23 cellular contexts compared by ENCODE assay signal in the genomic region with DNA sequence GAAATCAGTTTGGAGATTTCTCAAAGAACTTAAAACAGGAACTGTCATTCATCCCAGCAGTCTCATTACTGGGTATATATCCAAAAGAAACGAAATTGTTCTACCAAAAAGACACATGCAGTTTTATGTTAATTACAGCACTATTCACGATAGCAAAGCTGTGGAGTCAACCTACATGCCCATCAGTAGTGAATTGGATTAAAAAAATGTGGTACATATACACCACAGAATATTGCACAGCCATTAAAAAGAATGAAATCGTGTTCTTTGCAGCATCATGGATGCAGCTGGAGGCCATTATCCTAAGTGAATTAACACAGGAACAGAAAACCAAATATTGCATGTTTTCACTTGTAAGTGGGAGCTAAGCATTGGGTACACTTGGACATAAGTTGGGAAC.
DNase-seq lines count a peak whose midpoint lies in the region; ATAC-seq, FAIRE-seq and TF ChIP-seq lines count a peak whose summit lies in the region.
"Had no signal": no experiment of that assay in that cellular context is flagged by ENCODE, and none has a peak within 500 bp of the region (broad histone marks: within the 10 kb centered on the region; RNA-seq: fewer than 3 reads in every experiment).

No MANE protein-coding gene starts in this region.

- H2AFZ ChIP-seq in SK-N-SH (ENCODE audit: low read depth): no peak overlapping the region
- H2AFZ ChIP-seq in Karpas-422 (ENCODE audit: low read length): no peak overlapping the region
- H2AFZ ChIP-seq in OCI-LY7 (ENCODE audit: low read length): peak overlapping the region; percentile 8; the same call in 1 of the 2 replicates
- H2AFZ ChIP-seq in astrocyte (ENCODE audit: low read depth, low read length): no peak overlapping the region

- H3K9me3 Mint-ChIP-seq in astrocyte (ENCODE audit: unreplicated experiment): no peaks in the 10 kb centered on the region
- H3K9me3 Mint-ChIP-seq: CD8-positive, alpha-beta T cell; HFFc6 had no signal

- FAIRE-seq in astrocyte (lab: Jason Lieb, UNC) (peak; percentile 69), frontal cortex (lab: Jason Lieb, UNC) (no peak)
- FAIRE-seq: A549, GM12878 had no signal

- no peak for TF ChIP-seq EP300 in SK-N-SH (IDR thresholded peaks at IDR 0.05; ENCODE audit: borderline replicate concordance in 1 of 2, low read depth in 1 of 2, low read length in 1 of 2)

- H3F3A ChIP-seq in SK-N-SH (replicated peaks; ENCODE audit: insufficient read depth): peaks cover 3% of the 10 kb centered on the region

- H4K20me1 ChIP-seq in SK-N-SH (ENCODE audit: insufficient read depth) (no peaks in the 10 kb centered on the region), Karpas-422 (ENCODE audit: insufficient read depth, low read depth, low read length) (no peaks in the 10 kb centered on the region), OCI-LY7 (ENCODE audit: insufficient read depth, low read length) (no peaks in the 10 kb centered on the region), astrocyte (ENCODE audit: insufficient read depth, low read length) (peaks cover 11% of the 10 kb centered on the region)
- H4K20me1 ChIP-seq: BLaER1 had no signal

- H3K27ac Mint-ChIP-seq in astrocyte (ENCODE audit: unreplicated experiment): no peak overlapping the region
- H3K27ac Mint-ChIP-seq: CD4-positive, CD25-positive, alpha-beta regulatory T cell; CD8-positive, alpha-beta T cell; HFFc6 had no signal

- no peak overlapping the region for H3K9ac ChIP-seq in SK-N-SH
- H3K9ac ChIP-seq in Karpas-422 (ENCODE audit: low read length): peak overlapping the region; percentile 2; the same call in 1 of the 2 replicates
- H3K9ac ChIP-seq in astrocyte (ENCODE audit: low read length): no peak overlapping the region
- H3K9ac ChIP-seq: BLaER1 had no signal

- TF ChIP-seq RAD21 in SK-N-SH (IDR thresholded peaks at IDR 0.05; ENCODE audit: low read length): no peak

- POLR2A ChIA-PET in SK-N-SH (lab: Yijun Ruan, JAX): no interaction called here
- POLR2A ChIA-PET in OCI-LY7 (lab: Charles Lee): interaction anchor here (0.8 to 6.5 kb wide), 4 partner anchors 10 to 54 kb away, joined by 3 to 89 read pairs (median 4); no protein-coding TSS in a partner anchor

- H3K36me3 Mint-ChIP-seq in astrocyte (ENCODE audit: low read depth, unreplicated experiment): peaks cover 4% of the 10 kb centered on the region
- H3K36me3 Mint-ChIP-seq: CD4-positive, CD25-positive, alpha-beta regulatory T cell; CD8-positive, alpha-beta T cell had no signal

- no peak for DNase-seq in SK-N-SH
- peak; percentile 80 for DNase-seq in Karpas-422
- DNase-seq in OCI-LY7 (ENCODE audit: low spot score): no peak
- no peak for DNase-seq in astrocyte (ENCODE audit: low read depth)
- no peak for DNase-seq in frontal cortex (ENCODE audit: low spot score in 2 of 2)
- no peak for DNase-seq in posterior cingulate gyrus
- DNase-seq: 8988T; Caco-2; CD4-positive, CD25-positive, alpha-beta regulatory T cell; CD8-positive, alpha-beta T cell; DMS153; DND-41; EL; GDM1; GOT3; HFFc6 had no signal

- intact Hi-C loops in OCI-LY7 (cut with micrococcal nuclease; ENCODE audit: unreplicated experiment) (loop anchor here (5.0 kb wide), 1 partner anchor 177 kb away; no protein-coding TSS in a partner anchor), posterior cingulate gyrus (cut with DNase I) (no loop called here)

- H3K9me3 ChIP-seq in SK-N-SH: no peaks in the 10 kb centered on the region
- no peaks in the 10 kb centered on the region for H3K9me3 ChIP-seq in Karpas-422 (ENCODE audit: low read length)
- peaks cover 26% of the 10 kb centered on the region; the same call in 1 of the 2 replicates for H3K9me3 ChIP-seq in OCI-LY7 (ENCODE audit: low read length)
- H3K9me3 ChIP-seq in astrocyte (ENCODE audit: insufficient read depth, low read depth, low read length): no peaks in the 10 kb centered on the region
- H3K9me3 ChIP-seq: A549, Caco-2, HAP-1 had no signal

- CTCF ChIA-PET in SK-N-SH (lab: Yijun Ruan, JAX): no interaction called here
- CTCF ChIA-PET in OCI-LY7 (lab: Charles Lee; ENCODE audit: unreplicated experiment): no interaction called here

- no peak for ATAC-seq in SK-N-SH treated with all-trans-retinoic acid at 6 μM for 48 hours
- ATAC-seq in GM18861 (IDR thresholded peaks at IDR 0.05; ENCODE audit: unreplicated experiment): no peak
- ATAC-seq: A549; CD8-positive, alpha-beta T cell; GM12878 had no signal

- 81% methylated on average over 3 of the region's 3 CpGs for WGBS in SK-N-SH (ENCODE audit: low lambda C conversion rate)

- no peaks in the 10 kb centered on the region for H3K79me2 ChIP-seq in SK-N-SH (ENCODE audit: insufficient read depth)
- peaks cover 56% of the 10 kb centered on the region for H3K79me2 ChIP-seq in Karpas-422 (ENCODE audit: low read length)
- H3K79me2 ChIP-seq in OCI-LY7 (ENCODE audit: insufficient read depth, low read depth, low read length): peaks cover 85% of the 10 kb centered on the region; the same call in 1 of the 2 replicates
- H3K79me2 ChIP-seq in astrocyte (ENCODE audit: insufficient read depth, low read length): no peaks in the 10 kb centered on the region

- H3K9me2 ChIP-seq in SK-N-SH (no peaks in the 10 kb centered on the region), Karpas-422 (replicated peaks; ENCODE audit: insufficient read depth, low read length) (no peaks in the 10 kb centered on the region), OCI-LY7 (ENCODE audit: insufficient read depth, low read length) (no peaks in the 10 kb centered on the region)

- no peaks in the 10 kb centered on the region for H3K4me1 Mint-ChIP-seq in astrocyte (ENCODE audit: low read depth, unreplicated experiment)
- H3K4me1 Mint-ChIP-seq: CD4-positive, CD25-positive, alpha-beta regulatory T cell had no signal

- H3K4me3 ChIP-seq in SK-N-SH (ENCODE audit: low read depth in 2 of 2, low read length in 1 of 2) (no peak overlapping the region), Karpas-422 (ENCODE audit: low read length) (no peak overlapping the region), OCI-LY7 (ENCODE audit: low read depth, low read length, poor library complexity, severe bottlenecking) (peak overlapping the region; percentile 43), astrocyte (ENCODE audit: insufficient read depth, low read depth, low read length) (no peak overlapping the region)
- H3K4me3 ChIP-seq: A549, BLaER1, GM12878, HAP-1 had no signal

- H3K4me1 ChIP-seq in SK-N-SH (ENCODE audit: control insufficient read depth in 1 of 2, insufficient read depth in 2 of 2, low read depth in 1 of 2, low read length in 1 of 2): peaks cover under 1 to 5% of the 10 kb centered on the region in 2 experiments; a peak in 2 of 4 replicates
- H3K4me1 ChIP-seq in Karpas-422 (ENCODE audit: low read length): peaks cover 99% of the 10 kb centered on the region
- H3K4me1 ChIP-seq in OCI-LY7 (ENCODE audit: insufficient read depth, low read length, poor library complexity, severe bottlenecking): peaks cover 95% of the 10 kb centered on the region
- H3K4me1 ChIP-seq in astrocyte (ENCODE audit: insufficient read depth, low read length): no peaks in the 10 kb centered on the region
- H3K4me1 ChIP-seq: A549, HAP-1 had no signal

- no TSS peak for BruUV-seq in OCI-LY7 (replicated peaks; lab: Mats Ljungman, UMichigan)

- TF ChIP-seq CTCF in SK-N-SH (IDR thresholded peaks at IDR 0.05): no peak
- no peak for TF ChIP-seq CTCF in OCI-LY7 (conservative IDR thresholded peaks at IDR 0.05; ENCODE audit: low read length)
- no peak for TF ChIP-seq CTCF in astrocyte (IDR thresholded peaks at IDR 0.05; ENCODE audit: insufficient read depth, low read depth, low read length)

- no peak overlapping the region for H3K27ac ChIP-seq in SK-N-SH (ENCODE audit: low read depth in 2 of 2, low read length in 1 of 2)
- H3K27ac ChIP-seq in Karpas-422 (ENCODE audit: low read length): peak overlapping the region; percentile 93
- H3K27ac ChIP-seq in OCI-LY7 (ENCODE audit: low read depth, low read length, poor library complexity, severe bottlenecking): peak overlapping the region; percentile 95
- H3K27ac ChIP-seq in astrocyte (ENCODE audit: low read depth, low read length): no peak overlapping the region
- H3K27ac ChIP-seq: A549, BLaER1, C4-2B had no signal

- no peaks in the 10 kb centered on the region for H3K27me3 Mint-ChIP-seq in astrocyte (ENCODE audit: low read depth, unreplicated experiment)
- H3K27me3 Mint-ChIP-seq: CD4-positive, CD25-positive, alpha-beta regulatory T cell had no signal

- H3K4me3 Mint-ChIP-seq in astrocyte (ENCODE audit: unreplicated experiment): no peak overlapping the region
- H3K4me3 Mint-ChIP-seq: CD4-positive, CD25-positive, alpha-beta regulatory T cell; CD8-positive, alpha-beta T cell; HFFc6 had no signal

- H3K4me2 ChIP-seq in SK-N-SH (no peak overlapping the region), Karpas-422 (ENCODE audit: low read depth, low read length, poor library complexity, severe bottlenecking) (peak overlapping the region; percentile 57), OCI-LY7 (ENCODE audit: low read length) (peak overlapping the region; percentile 58), astrocyte (ENCODE audit: low read length) (no peak overlapping the region)
- H3K4me2 ChIP-seq: A549, BLaER1 had no signal

- H3K36me3 ChIP-seq in SK-N-SH (replicated peaks in 1 of 2; ENCODE audit: control insufficient read depth in 1 of 2, insufficient read depth in 2 of 2, low read length in 1 of 2) (peaks cover 0 to 13% of the 10 kb centered on the region in 2 experiments), Karpas-422 (ENCODE audit: insufficient read depth, low read length) (peaks cover 12% of the 10 kb centered on the region), OCI-LY7 (ENCODE audit: insufficient read depth, low read length) (peaks cover 62% of the 10 kb centered on the region), astrocyte (ENCODE audit: insufficient read depth, low read length) (no peaks in the 10 kb centered on the region)
- H3K36me3 ChIP-seq: HAP-1 had no signal

- H3K27me3 ChIP-seq in SK-N-SH (ENCODE audit: insufficient read depth) (no peaks in the 10 kb centered on the region), Karpas-422 (ENCODE audit: low read length) (no peaks in the 10 kb centered on the region), astrocyte (ENCODE audit: insufficient read depth, low read length) (no peaks in the 10 kb centered on the region)
- H3K27me3 ChIP-seq: BLaER1 had no signal

TF ChIP-seq in SK-N-SH treated with all-trans-retinoic acid at 6 μM for 48 hours, 23 proteins besides CTCF, POLR2A, EP300 and RAD21:
- TF ChIP-seq ZNF565 (CRISPR knock-in tag; conservative IDR thresholded peaks at IDR 0.05; ENCODE audit: low read depth) (no peak), ZNF8 (CRISPR knock-in tag; IDR thresholded peaks at IDR 0.05) (peak; percentile 67), OSR1 (CRISPR knock-in tag; IDR thresholded peaks at IDR 0.05) (no peak)
TF ChIP-seq in SK-N-SH treated with all-trans-retinoic acid at 6 μM for 48 hours: peak in this region for 1.

TF ChIP-seq in SK-N-SH, 30 proteins besides CTCF, POLR2A, EP300 and RAD21 (continues in another document):
- TF ChIP-seq, protein P1, sequence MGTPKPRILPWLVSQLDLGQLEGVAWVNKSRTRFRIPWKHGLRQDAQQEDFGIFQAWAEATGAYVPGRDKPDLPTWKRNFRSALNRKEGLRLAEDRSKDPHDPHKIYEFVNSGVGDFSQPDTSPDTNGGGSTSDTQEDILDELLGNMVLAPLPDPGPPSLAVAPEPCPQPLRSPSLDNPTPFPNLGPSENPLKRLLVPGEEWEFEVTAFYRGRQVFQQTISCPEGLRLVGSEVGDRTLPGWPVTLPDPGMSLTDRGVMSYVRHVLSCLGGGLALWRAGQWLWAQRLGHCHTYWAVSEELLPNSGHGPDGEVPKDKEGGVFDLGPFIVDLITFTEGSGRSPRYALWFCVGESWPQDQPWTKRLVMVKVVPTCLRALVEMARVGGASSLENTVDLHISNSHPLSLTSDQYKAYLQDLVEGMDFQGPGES (IDR thresholded peaks at IDR 0.05; ENCODE audit: low read depth, low read length): no peak

Comparison
In these comparisons a context has a peak if more than half of its experiments do, and no peak if none do; other contexts are left out.
1. H3K27ac ChIP-seq: peak in Karpas-422 (single experiment) and OCI-LY7 (single experiment); none in SK-N-SH (0 of 2) and astrocyte (single experiment).
2. H3K4me2 ChIP-seq: peak in Karpas-422 (single experiment) and OCI-LY7 (single experiment); none in SK-N-SH (single experiment) and astrocyte (single experiment).